Comparison of ENCODE assay signal across 19 cellular contexts in the genomic region with DNA sequence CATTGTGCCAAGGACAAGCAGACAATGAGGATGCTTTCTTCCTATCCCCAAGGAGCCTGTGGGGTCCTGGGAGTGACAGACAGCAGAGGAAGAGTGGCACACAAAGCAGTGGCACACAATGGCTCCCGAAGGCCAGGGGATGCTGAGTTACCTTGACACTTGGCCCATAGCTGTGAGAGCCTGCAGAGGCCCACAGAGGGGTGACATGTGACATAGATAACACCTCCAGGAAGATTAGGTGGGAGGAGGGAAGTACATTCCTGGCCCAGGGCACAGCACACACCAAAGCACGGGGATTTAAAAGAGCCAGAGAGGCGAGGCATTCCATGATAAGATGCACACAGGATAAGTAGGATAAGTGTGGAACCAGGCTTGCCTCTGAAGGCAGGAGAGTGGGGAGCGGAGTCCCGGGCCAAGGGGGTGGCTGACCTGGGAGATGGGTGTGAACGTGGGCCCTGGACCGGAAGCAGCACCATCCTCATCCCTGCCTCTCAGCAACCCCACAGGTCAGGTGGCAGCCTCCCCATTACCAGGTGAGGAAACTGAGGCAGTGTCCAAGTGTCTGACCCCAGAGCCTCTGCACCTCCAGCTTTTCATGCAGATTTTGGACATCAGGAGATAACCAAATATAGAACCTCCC. TPM values are rescaled to one million over a fixed set of nuclear protein-coding genes. Genes with fewer than 3 reads are reported as not detected.
"Had no signal": no experiment of that assay in that cellular context is flagged by ENCODE, and none has a peak within 500 bp of the region (broad histone marks: within the 10 kb centered on the region; RNA-seq: fewer than 3 reads in every experiment).

No MANE protein-coding gene starts in this region.

- H3K9me3 ChIP-seq: gastrocnemius medialis, left lung, psoas muscle, stomach, testis, upper lobe of left lung had no signal

- H3K4me1 ChIP-seq: testis had no signal

- H3K27me3 ChIP-seq: gastrocnemius medialis, left lung, stomach, testis, upper lobe of left lung had no signal

- H3K4me3 ChIP-seq: gastrocnemius medialis, left lung, psoas muscle, stomach, testis, upper lobe of left lung had no signal

- H3K27ac ChIP-seq: left lung, stomach, testis, upper lobe of left lung had no signal

- DNase-seq: activated CD4-positive, alpha-beta T cell treated with anti-CD3 and anti-CD28 coated beads for 1 hour; activated CD4-positive, alpha-beta T cell treated with anti-CD3 and anti-CD28 coated beads, Interleukin-2, amount 50 U/mL, for 4 hours; activated naive CD4-positive, alpha-beta T cell; activated naive CD8-positive, alpha-beta T cell treated with anti-CD3 and anti-CD28 coated beads, Interleukin-2, amount 10 ng/mL, durations not matched to agents 7 days and 5 days; activated T-cell treated with anti-CD3 and anti-CD28 coated beads for 4 hours; erythroblast; gastrocnemius medialis; islet precursor cell; left lung; psoas muscle; stimulated activated CD4-positive, alpha-beta T cell treated with anti-CD3 and anti-CD28 coated beads, Interleukin-12 subunit alpha, Interleukin-12 subunit beta, amount 100 ng/mL, for 4 hours; stimulated activated CD4-positive, alpha-beta T cell treated with anti-CD3 and anti-CD28 coated beads, Interleukin-2, amount 100 ng/mL, for 24 hours; stomach; T-helper 1 cell; T1000; testis; upper lobe of left lung had no signal

- H3K36me3 ChIP-seq: gastrocnemius medialis, left lung, stomach, upper lobe of left lung had no signal

RNA-seq across cellular contexts. Expression of a gene that starts 6.4 kb away (rescaled TPM):
- total RNA-seq: dermis microvascular lymphatic vessel endothelial cell, osteocyte had no signal
